ENCODE assay signal across 16 cellular contexts in the genomic region with DNA sequence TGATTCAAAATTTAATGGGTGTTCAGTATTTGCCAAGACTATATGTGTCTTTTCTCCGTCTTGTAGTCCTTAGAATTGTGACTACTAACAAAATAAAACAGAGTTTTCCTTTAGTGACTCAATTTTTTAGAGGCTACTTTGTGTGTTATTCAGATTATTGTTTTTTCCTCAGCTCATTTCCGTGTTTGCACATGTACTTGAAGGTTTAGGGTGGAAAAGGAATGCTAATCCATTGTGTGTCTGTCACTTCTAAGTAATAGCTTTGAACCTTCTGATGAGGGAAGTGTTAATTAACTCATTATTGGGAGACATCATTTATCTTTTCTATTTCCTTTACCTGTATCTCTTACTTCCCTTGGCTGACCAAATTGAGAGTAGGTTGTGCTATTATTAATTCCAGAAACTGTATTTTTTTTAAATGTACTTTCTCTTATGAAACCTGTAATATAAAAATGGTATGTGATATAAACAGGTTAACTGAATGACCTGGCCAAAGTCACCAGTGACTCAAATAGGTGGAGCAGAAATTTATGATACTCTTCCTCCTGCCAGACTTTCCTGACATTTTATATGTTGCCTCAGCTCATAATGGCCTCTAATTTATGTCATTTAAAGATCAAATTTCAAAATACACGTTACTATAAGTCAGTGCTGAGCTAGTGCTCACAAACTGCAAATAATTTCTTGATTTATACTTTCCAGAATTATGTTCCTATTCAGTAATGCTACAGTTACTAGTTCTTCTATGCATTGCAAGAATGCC.
A peak's percentile ranks its signal among the peaks of the same experiment; 100 is the strongest.
DNase-seq lines count a peak whose midpoint lies in the region; ATAC-seq and TF ChIP-seq lines count a peak whose summit lies in the region.
"Had no signal": no experiment of that assay in that cellular context is flagged by ENCODE, and none has a peak within 500 bp of the region (broad histone marks: within the 10 kb centered on the region; RNA-seq: fewer than 3 reads in every experiment).

No MANE protein-coding gene starts in this region.

- POLR2A ChIA-PET in Caco-2 (lab: Charles Lee): no interaction called here

- H3K27me3 ChIP-seq in Caco-2 (replicated peaks; ENCODE audit: control insufficient read depth, insufficient read depth, low read length): no peaks in the 10 kb centered on the region
- H3K27me3 ChIP-seq: heart right ventricle had no signal

- H3K4me1 ChIP-seq in Caco-2: peaks cover 40% of the 10 kb centered on the region
- H3K4me1 ChIP-seq: heart right ventricle had no signal

- H3K27ac Mint-ChIP-seq in Caco-2 (ENCODE audit: unreplicated experiment) (peak overlapping the region; percentile 6), mesothelial cell of epicardium (peak overlapping the region; percentile 98)
- H3K27ac Mint-ChIP-seq: activated T-cell treated with anti-CD3 and anti-CD28 coated beads, Interleukin-2, amount 50 U/mL, for 24 hours had no signal

- CTCF ChIA-PET in Caco-2 (lab: Charles Lee): no interaction called here

- H3K4me3 ChIP-seq in Caco-2 (ENCODE audit: low read depth, low read length): no peak overlapping the region
- H3K4me3 ChIP-seq: HAP-1, heart right ventricle had no signal

- intact Hi-C loops in Caco-2 (cut with micrococcal nuclease; ENCODE audit: unreplicated experiment): loop anchor here (1.0 to 2.0 kb wide), 2 partner anchors 35 to 68 kb away; no protein-coding TSS in a partner anchor

- H3K4me1 Mint-ChIP-seq in Caco-2 (ENCODE audit: low read depth, unreplicated experiment) (peaks cover 26% of the 10 kb centered on the region), mesothelial cell of epicardium (peaks cover 35% of the 10 kb centered on the region)

- H3K27ac ChIP-seq in VCaP: peak overlapping the region; percentile 36
- H3K27ac ChIP-seq: heart right ventricle had no signal

- no TSS peak for BruUV-seq in Caco-2 (replicated peaks; lab: Mats Ljungman, UMichigan)

- no peaks in the 10 kb centered on the region for H3K36me3 ChIP-seq in Caco-2 (ENCODE audit: control insufficient read depth, insufficient read depth, low read length)
- H3K36me3 ChIP-seq: HAP-1, heart right ventricle had no signal

- DNase-seq in Caco-2: no peak
- peak; percentile 85 for DNase-seq in LoVo (ENCODE audit: low spot score)
- no peak for DNase-seq in mesothelial cell of epicardium (ENCODE audit: low spot score in 2 of 2, unreplicated experiment in 2 of 2)
- DNase-seq in erythroblast (lab: John Stamatoyannopoulos, UW): no peak
- no peak for DNase-seq in ecto neural progenitor cell (ENCODE audit: low spot score)
- DNase-seq in OCI-M2 (lab: John Stamatoyannopoulos, UW; ENCODE audit: unreplicated experiment): no peak
- DNase-seq: activated T-cell treated with anti-CD3 and anti-CD28 coated beads, Interleukin-2, amount 50 U/mL, for 24 hours; DMS79; heart right ventricle; left ventricle myocardium superior; MV-4-11; NCI-H774; stimulated activated CD4-positive, alpha-beta T cell treated with anti-CD3 and anti-CD28 coated beads, Interleukin-1b, Interleukin-23, amount 100 ng/mL, for 48 hours had no signal

- H3K27me3 Mint-ChIP-seq in Caco-2 (ENCODE audit: insufficient read depth, unreplicated experiment) (no peaks in the 10 kb centered on the region), mesothelial cell of epicardium (ENCODE audit: low read depth) (no peaks in the 10 kb centered on the region)
- H3K27me3 Mint-ChIP-seq: activated T-cell treated with anti-CD3 and anti-CD28 coated beads, Interleukin-2, amount 50 U/mL, for 24 hours had no signal

- H3K36me3 Mint-ChIP-seq in Caco-2 (ENCODE audit: insufficient read depth, unreplicated experiment) (no peaks in the 10 kb centered on the region), mesothelial cell of epicardium (peaks cover 13% of the 10 kb centered on the region)

- TF ChIP-seq POLR2A in erythroblast (IDR thresholded peaks at IDR 0.05; ENCODE audit: low read length): no peak

- H3K9me3 Mint-ChIP-seq in Caco-2 (ENCODE audit: unreplicated experiment) (peaks cover 8% of the 10 kb centered on the region), mesothelial cell of epicardium (peaks cover 9% of the 10 kb centered on the region)

- ATAC-seq in HG02852 (IDR thresholded peaks at IDR 0.05; ENCODE audit: unreplicated experiment): no peak
- ATAC-seq: heart right ventricle, left ventricle myocardium superior had no signal

- no peak for TF ChIP-seq CTCF in Caco-2 (IDR thresholded peaks at IDR 0.05; ENCODE audit: insufficient read depth in 1 of 2, low read depth in 1 of 2, low read length in 1 of 2, severe bottlenecking in 1 of 2, unreplicated experiment in 1 of 2)
- no peak for TF ChIP-seq CTCF in VCaP (conservative IDR thresholded peaks at IDR 0.05)
- no peak for TF ChIP-seq CTCF in mesothelial cell of epicardium (IDR thresholded peaks at IDR 0.05; ENCODE audit: unreplicated experiment)

- H3K9me3 ChIP-seq in Caco-2: no peaks in the 10 kb centered on the region
- H3K9me3 ChIP-seq: HAP-1, heart right ventricle had no signal

- H3K4me3 Mint-ChIP-seq in Caco-2 (ENCODE audit: unreplicated experiment) (no peak overlapping the region), mesothelial cell of epicardium (peak overlapping the region; percentile 21)
- H3K4me3 Mint-ChIP-seq: activated T-cell treated with anti-CD3 and anti-CD28 coated beads, Interleukin-2, amount 50 U/mL, for 24 hours had no signal
